Comparison of ENCODE assay signal across 1 cellular context in genomic region chr3:113221703-113222257, GRCh38.
TF ChIP-seq lines count a peak whose summit lies in the region.

No MANE protein-coding gene starts in this region.

TF ChIP-seq in WTC11, 78 proteins besides CTCF, POLR2A, EP300 and RAD21 (continued from another document):
- TF ChIP-seq USF1 (CRISPR knock-in tag; IDR thresholded peaks at IDR 0.05) (no peak), FOXK1 (CRISPR knock-in tag; IDR thresholded peaks at IDR 0.05) (no peak), CDX4 (CRISPR knock-in tag; IDR thresholded peaks at IDR 0.05; ENCODE audit: borderline replicate concordance) (no peak), FOXP4 (CRISPR knock-in tag; IDR thresholded peaks at IDR 0.05) (no peak)
